In genomic region chr1:14889937-14890440, GRCh38 we compare ENCODE assay signal across 36 cellular contexts.
"Had no signal": no experiment of that assay in that cellular context is flagged by ENCODE, and none has a peak within 500 bp of the region (broad histone marks: within the 10 kb centered on the region; RNA-seq: fewer than 3 reads in every experiment).

No MANE protein-coding gene starts in this region.

- H3K4me1 ChIP-seq: Peyer's patch had no signal

- H3K4me1 Mint-ChIP-seq: activated B cell treated with CpG ODN at 0.5 μM for 24 hours; activated CD4-positive, alpha-beta memory T cell treated with anti-CD3 and anti-CD28 coated beads, Interleukin-2, amount 10 ng/mL, durations not matched to agents 7 days and 5 days; activated CD8-positive, alpha-beta memory T cell treated with anti-CD3 and anti-CD28 coated beads, Interleukin-2, amount 10 ng/mL, durations not matched to agents 7 days and 5 days; activated naive CD4-positive, alpha-beta T cell treated with anti-CD3 and anti-CD28 coated beads, Interleukin-2, amount 10 ng/mL, durations not matched to agents 7 days and 5 days; activated naive CD8-positive, alpha-beta T cell treated with anti-CD3 and anti-CD28 coated beads for 36 hours; central memory CD8-positive, alpha-beta T cell had no signal

- H3K27me3 ChIP-seq: cardiac muscle cell, Peyer's patch had no signal

- H3K4me3 ChIP-seq: cardiac muscle cell, Peyer's patch had no signal

- H3K9me3 ChIP-seq: Peyer's patch had no signal

- H3K27me3 Mint-ChIP-seq: activated CD8-positive, alpha-beta memory T cell treated with anti-CD3 and anti-CD28 coated beads, Interleukin-2, amount 10 ng/mL, durations not matched to agents 7 days and 5 days had no signal

- ATAC-seq: activated CD8-positive, alpha-beta memory T cell treated with anti-CD3 and anti-CD28 coated beads, Interleukin-2, amount 10 ng/mL, durations not matched to agents 7 days and 5 days; PC-3 had no signal

- DNase-seq: activated B cell treated with CpG ODN at 0.5 μM for 24 hours; activated CD4-positive, alpha-beta memory T cell treated with anti-CD3 and anti-CD28 coated beads, Interleukin-2, amount 10 ng/mL, durations not matched to agents 7 days and 5 days; activated CD4-positive, alpha-beta T cell treated with anti-CD3 and anti-CD28 coated beads for 4 hours; activated CD4-positive, CD25-positive, alpha-beta regulatory T cell treated with anti-CD3 and anti-CD28 coated beads, Interleukin-2, amount 50 U/mL, for 72 hours; activated CD8-positive, alpha-beta memory T cell treated with anti-CD3 and anti-CD28 coated beads for 24 hours; activated CD8-positive, alpha-beta memory T cell treated with anti-CD3 and anti-CD28 coated beads, Interleukin-2, amount 10 ng/mL, durations not matched to agents 7 days and 5 days; activated CD8-positive, alpha-beta memory T cell treated with anti-CD3 and anti-CD28 coated beads, Interleukin-2, amount 50 U/mL, for 48 hours; activated effector memory CD4-positive, alpha-beta T cell treated with Interleukin-2 at 50 U/mL for 16 hours; activated naive CD4-positive, alpha-beta T cell treated with anti-CD3 and anti-CD28 coated beads, Interleukin-2, amount 10 ng/mL, durations not matched to agents 7 days and 5 days; activated naive CD8-positive, alpha-beta T cell treated with anti-CD3 and anti-CD28 coated beads for 36 hours; activated T-cell treated with anti-CD3 and anti-CD28 coated beads, Interleukin-2, amount 50 U/mL, for 48 hours; amniotic stem cell; aorta; brain microvascular endothelial cell; Karpas-422; KBM-7; NCI-H1105; NCI-H1417 treated with DMSO at 0.1 percent for 48 hours; NCI-H187 treated with DMSO at 0.1 percent for 48 hours; NCI-H2081; NCI-H2171; NCI-H510A; NCI-H526; NCI-H748 treated with DMSO at 0.1 percent for 48 hours; NK-92 treated with Interleukin-12 subunit alpha and Interleukin-12 subunit beta, amount 100 ng/mL, for 24 hours; PC-3; Peyer's patch; RPMI8226; SIG-M5; SW 1271; T-helper 1 cell; T-helper 2 cell; T-helper 9 cell had no signal

- H3K27ac ChIP-seq: brain microvascular endothelial cell, cardiac muscle cell, Peyer's patch, VCaP had no signal

- H3K36me3 ChIP-seq: brain microvascular endothelial cell, cardiac muscle cell, Peyer's patch had no signal

- H3K27ac Mint-ChIP-seq: activated B cell treated with CpG ODN at 0.5 μM for 24 hours; activated CD4-positive, alpha-beta memory T cell treated with anti-CD3 and anti-CD28 coated beads, Interleukin-2, amount 10 ng/mL, durations not matched to agents 7 days and 5 days; activated CD8-positive, alpha-beta memory T cell treated with anti-CD3 and anti-CD28 coated beads, Interleukin-2, amount 10 ng/mL, durations not matched to agents 7 days and 5 days; activated naive CD4-positive, alpha-beta T cell treated with anti-CD3 and anti-CD28 coated beads, Interleukin-2, amount 10 ng/mL, durations not matched to agents 7 days and 5 days; activated naive CD8-positive, alpha-beta T cell treated with anti-CD3 and anti-CD28 coated beads for 36 hours had no signal

- H3K36me3 Mint-ChIP-seq: activated CD8-positive, alpha-beta memory T cell treated with anti-CD3 and anti-CD28 coated beads, Interleukin-2, amount 10 ng/mL, durations not matched to agents 7 days and 5 days; activated naive CD4-positive, alpha-beta T cell treated with anti-CD3 and anti-CD28 coated beads, Interleukin-2, amount 10 ng/mL, durations not matched to agents 7 days and 5 days; activated naive CD8-positive, alpha-beta T cell treated with anti-CD3 and anti-CD28 coated beads for 36 hours had no signal

- H3K9me3 Mint-ChIP-seq: activated B cell treated with CpG ODN at 0.5 μM for 24 hours; activated CD4-positive, alpha-beta memory T cell treated with anti-CD3 and anti-CD28 coated beads, Interleukin-2, amount 10 ng/mL, durations not matched to agents 7 days and 5 days; activated naive CD4-positive, alpha-beta T cell treated with anti-CD3 and anti-CD28 coated beads, Interleukin-2, amount 10 ng/mL, durations not matched to agents 7 days and 5 days; activated naive CD8-positive, alpha-beta T cell treated with anti-CD3 and anti-CD28 coated beads for 36 hours; central memory CD8-positive, alpha-beta T cell had no signal

- H3K4me3 Mint-ChIP-seq: activated B cell treated with CpG ODN at 0.5 μM for 24 hours; activated CD4-positive, alpha-beta memory T cell treated with anti-CD3 and anti-CD28 coated beads, Interleukin-2, amount 10 ng/mL, durations not matched to agents 7 days and 5 days; activated CD8-positive, alpha-beta memory T cell treated with anti-CD3 and anti-CD28 coated beads, Interleukin-2, amount 10 ng/mL, durations not matched to agents 7 days and 5 days; activated naive CD4-positive, alpha-beta T cell treated with anti-CD3 and anti-CD28 coated beads, Interleukin-2, amount 10 ng/mL, durations not matched to agents 7 days and 5 days; activated naive CD8-positive, alpha-beta T cell treated with anti-CD3 and anti-CD28 coated beads for 36 hours; central memory CD8-positive, alpha-beta T cell had no signal
